ENCODE assay signal across 1 cellular context in the genomic region with DNA sequence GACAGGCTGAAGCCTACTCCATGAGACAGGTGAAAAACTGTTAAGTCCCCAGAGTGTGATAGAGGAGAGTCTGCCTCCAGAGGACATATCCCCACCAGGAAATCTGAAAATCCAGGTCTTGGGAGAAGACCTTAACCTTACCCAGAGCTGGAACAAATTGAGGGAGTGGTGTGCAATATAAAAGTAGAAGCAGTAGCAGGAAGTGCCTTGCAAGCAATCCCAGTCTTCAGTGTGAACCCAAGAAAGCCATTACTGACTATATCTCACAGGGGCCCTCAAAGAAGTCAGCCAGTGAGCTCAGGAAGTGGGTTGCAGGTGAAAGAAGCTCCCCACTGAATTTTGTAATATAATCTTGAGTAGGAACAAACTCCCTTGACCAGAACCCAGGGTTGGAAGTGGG.
TF ChIP-seq lines count a peak whose summit lies in the region.

No MANE protein-coding gene starts in this region.

TF ChIP-seq in WTC11, 78 proteins besides CTCF, POLR2A, EP300 and RAD21 (continued from another document):
- TF ChIP-seq, protein P1, sequence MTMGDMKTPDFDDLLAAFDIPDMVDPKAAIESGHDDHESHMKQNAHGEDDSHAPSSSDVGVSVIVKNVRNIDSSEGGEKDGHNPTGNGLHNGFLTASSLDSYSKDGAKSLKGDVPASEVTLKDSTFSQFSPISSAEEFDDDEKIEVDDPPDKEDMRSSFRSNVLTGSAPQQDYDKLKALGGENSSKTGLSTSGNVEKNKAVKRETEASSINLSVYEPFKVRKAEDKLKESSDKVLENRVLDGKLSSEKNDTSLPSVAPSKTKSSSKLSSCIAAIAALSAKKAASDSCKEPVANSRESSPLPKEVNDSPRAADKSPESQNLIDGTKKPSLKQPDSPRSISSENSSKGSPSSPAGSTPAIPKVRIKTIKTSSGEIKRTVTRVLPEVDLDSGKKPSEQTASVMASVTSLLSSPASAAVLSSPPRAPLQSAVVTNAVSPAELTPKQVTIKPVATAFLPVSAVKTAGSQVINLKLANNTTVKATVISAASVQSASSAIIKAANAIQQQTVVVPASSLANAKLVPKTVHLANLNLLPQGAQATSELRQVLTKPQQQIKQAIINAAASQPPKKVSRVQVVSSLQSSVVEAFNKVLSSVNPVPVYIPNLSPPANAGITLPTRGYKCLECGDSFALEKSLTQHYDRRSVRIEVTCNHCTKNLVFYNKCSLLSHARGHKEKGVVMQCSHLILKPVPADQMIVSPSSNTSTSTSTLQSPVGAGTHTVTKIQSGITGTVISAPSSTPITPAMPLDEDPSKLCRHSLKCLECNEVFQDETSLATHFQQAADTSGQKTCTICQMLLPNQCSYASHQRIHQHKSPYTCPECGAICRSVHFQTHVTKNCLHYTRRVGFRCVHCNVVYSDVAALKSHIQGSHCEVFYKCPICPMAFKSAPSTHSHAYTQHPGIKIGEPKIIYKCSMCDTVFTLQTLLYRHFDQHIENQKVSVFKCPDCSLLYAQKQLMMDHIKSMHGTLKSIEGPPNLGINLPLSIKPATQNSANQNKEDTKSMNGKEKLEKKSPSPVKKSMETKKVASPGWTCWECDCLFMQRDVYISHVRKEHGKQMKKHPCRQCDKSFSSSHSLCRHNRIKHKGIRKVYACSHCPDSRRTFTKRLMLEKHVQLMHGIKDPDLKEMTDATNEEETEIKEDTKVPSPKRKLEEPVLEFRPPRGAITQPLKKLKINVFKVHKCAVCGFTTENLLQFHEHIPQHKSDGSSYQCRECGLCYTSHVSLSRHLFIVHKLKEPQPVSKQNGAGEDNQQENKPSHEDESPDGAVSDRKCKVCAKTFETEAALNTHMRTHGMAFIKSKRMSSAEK (CRISPR knock-in tag; IDR thresholded peaks at IDR 0.05; ENCODE audit: borderline replicate concordance): no peak
- TF ChIP-seq JUN (CRISPR knock-in tag; IDR thresholded peaks at IDR 0.05) (no peak), FOXK1 (CRISPR knock-in tag; IDR thresholded peaks at IDR 0.05) (no peak), CBFB (CRISPR knock-in tag; IDR thresholded peaks at IDR 0.05; ENCODE audit: low read depth) (no peak), FOXP1 (CRISPR knock-in tag; IDR thresholded peaks at IDR 0.05; ENCODE audit: borderline replicate concordance) (no peak), SMAD4 (CRISPR knock-in tag; IDR thresholded peaks at IDR 0.05) (no peak), ZNF219 (CRISPR knock-in tag; IDR thresholded peaks at IDR 0.05; ENCODE audit: borderline replicate concordance) (no peak), ZNF263 (CRISPR knock-in tag; IDR thresholded peaks at IDR 0.05; ENCODE audit: low read depth) (no peak), EMX1 (CRISPR knock-in tag; IDR thresholded peaks at IDR 0.05) (no peak), TEAD1 (CRISPR knock-in tag; IDR thresholded peaks at IDR 0.05) (no peak)
- TF ChIP-seq, protein P2, sequence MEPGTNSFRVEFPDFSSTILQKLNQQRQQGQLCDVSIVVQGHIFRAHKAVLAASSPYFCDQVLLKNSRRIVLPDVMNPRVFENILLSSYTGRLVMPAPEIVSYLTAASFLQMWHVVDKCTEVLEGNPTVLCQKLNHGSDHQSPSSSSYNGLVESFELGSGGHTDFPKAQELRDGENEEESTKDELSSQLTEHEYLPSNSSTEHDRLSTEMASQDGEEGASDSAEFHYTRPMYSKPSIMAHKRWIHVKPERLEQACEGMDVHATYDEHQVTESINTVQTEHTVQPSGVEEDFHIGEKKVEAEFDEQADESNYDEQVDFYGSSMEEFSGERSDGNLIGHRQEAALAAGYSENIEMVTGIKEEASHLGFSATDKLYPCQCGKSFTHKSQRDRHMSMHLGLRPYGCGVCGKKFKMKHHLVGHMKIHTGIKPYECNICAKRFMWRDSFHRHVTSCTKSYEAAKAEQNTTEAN (CRISPR knock-in tag; IDR thresholded peaks at IDR 0.05): no peak
- TF ChIP-seq, protein P3, sequence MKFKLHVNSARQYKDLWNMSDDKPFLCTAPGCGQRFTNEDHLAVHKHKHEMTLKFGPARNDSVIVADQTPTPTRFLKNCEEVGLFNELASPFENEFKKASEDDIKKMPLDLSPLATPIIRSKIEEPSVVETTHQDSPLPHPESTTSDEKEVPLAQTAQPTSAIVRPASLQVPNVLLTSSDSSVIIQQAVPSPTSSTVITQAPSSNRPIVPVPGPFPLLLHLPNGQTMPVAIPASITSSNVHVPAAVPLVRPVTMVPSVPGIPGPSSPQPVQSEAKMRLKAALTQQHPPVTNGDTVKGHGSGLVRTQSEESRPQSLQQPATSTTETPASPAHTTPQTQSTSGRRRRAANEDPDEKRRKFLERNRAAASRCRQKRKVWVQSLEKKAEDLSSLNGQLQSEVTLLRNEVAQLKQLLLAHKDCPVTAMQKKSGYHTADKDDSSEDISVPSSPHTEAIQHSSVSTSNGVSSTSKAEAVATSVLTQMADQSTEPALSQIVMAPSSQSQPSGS (CRISPR knock-in tag; IDR thresholded peaks at IDR 0.05; ENCODE audit: borderline replicate concordance, low read depth): no peak
- TF ChIP-seq, protein P4, sequence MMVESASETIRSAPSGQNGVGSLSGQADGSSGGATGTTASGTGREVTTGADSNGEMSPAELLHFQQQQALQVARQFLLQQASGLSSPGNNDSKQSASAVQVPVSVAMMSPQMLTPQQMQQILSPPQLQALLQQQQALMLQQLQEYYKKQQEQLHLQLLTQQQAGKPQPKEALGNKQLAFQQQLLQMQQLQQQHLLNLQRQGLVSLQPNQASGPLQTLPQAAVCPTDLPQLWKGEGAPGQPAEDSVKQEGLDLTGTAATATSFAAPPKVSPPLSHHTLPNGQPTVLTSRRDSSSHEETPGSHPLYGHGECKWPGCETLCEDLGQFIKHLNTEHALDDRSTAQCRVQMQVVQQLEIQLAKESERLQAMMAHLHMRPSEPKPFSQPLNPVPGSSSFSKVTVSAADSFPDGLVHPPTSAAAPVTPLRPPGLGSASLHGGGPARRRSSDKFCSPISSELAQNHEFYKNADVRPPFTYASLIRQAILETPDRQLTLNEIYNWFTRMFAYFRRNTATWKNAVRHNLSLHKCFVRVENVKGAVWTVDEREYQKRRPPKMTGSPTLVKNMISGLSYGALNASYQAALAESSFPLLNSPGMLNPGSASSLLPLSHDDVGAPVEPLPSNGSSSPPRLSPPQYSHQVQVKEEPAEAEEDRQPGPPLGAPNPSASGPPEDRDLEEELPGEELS (CRISPR knock-in tag; IDR thresholded peaks at IDR 0.05): no peak
- TF ChIP-seq, protein P5, sequence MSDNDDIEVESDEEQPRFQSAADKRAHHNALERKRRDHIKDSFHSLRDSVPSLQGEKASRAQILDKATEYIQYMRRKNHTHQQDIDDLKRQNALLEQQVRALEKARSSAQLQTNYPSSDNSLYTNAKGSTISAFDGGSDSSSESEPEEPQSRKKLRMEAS (CRISPR knock-in tag; IDR thresholded peaks at IDR 0.05): no peak
